Comparison of ENCODE assay signal across 8 cellular contexts in the genomic region with DNA sequence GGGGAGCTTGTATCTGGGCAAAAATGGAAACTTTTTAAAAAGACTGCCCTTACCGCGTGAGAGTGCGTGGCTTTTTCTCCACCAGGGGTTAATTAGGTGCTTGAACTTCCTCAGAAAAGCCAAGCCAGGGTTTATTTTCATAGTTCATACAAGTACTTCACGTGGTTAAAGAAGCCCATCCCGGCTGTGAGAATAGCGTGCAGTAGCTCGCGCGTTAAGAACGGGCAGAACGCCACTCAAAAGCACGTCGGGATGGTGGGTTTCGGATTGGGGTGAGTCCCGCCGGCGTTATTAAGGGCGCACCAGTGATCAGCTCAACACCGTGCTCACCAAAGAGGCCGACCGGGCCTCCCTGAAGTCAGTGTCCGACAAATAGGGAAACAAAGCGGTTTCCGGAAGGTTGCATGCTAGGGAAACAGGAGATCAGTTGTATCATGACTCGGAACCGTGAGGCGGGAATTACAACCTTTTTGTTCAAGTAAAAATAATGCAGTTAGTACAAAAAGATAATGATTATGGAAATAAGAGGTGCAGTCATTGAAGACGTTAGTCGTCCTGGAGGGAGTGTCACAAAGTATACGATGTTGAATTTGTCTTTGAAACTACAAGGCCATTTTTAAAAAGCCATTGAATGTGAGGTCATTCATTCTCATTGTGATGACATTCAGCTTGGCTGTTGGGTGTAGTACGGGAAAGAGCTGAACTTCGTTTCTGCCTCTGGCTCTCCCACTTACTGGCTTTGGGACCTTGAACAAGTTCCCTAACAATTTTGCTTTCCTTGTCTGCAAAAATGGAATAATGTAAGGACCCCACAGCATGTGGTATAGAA. TPM values are rescaled to one million over a fixed set of nuclear protein-coding genes. Genes with fewer than 3 reads are reported as not detected.
A peak's percentile ranks its signal among the peaks of the same experiment; 100 is the strongest.
DNase-seq lines count a peak whose midpoint lies in the region; ATAC-seq lines count a peak whose summit lies in the region.

No MANE protein-coding gene starts in this region.

- H3K9me3 ChIP-seq in CD8-positive, alpha-beta memory T cell (ENCODE audit: low read length) = no peaks in the 10 kb centered on the region
- no peaks in the 10 kb centered on the region for H3K9me3 ChIP-seq in iPS DF 6.9 (ENCODE audit: control insufficient read depth, insufficient read depth, low read length)

- WGBS in iPS DF 6.9 (ENCODE audit: insufficient coverage, insufficient read length) = no CpG with 5 or more reads among the region's 32 CpGs

- H3K27ac ChIP-seq in CD8-positive, alpha-beta memory T cell (ENCODE audit: low read depth, low read length) = peak overlapping the region; percentile 82
- H3K27ac ChIP-seq in angular gyrus (ENCODE audit: low read depth, low read length) (peak overlapping the region; percentile 89), iPS DF 6.9 (ENCODE audit: low read length) (no peak overlapping the region), skin epidermis (peak overlapping the region; percentile 52 to 95 (median 89))

- peaks cover 8% of the 10 kb centered on the region for H3K4me1 ChIP-seq in CD8-positive, alpha-beta memory T cell (ENCODE audit: insufficient read depth, low read length)
- peaks cover 2% of the 10 kb centered on the region; the same call in 1 of the 2 replicates for H3K4me1 ChIP-seq in iPS DF 6.9 (ENCODE audit: control insufficient read depth, insufficient read depth, low read length)

- POLR2A ChIA-PET in CD8-positive, alpha-beta memory T cell (lab: Charles Lee) = interaction anchor here (0.8 to 2.4 kb wide), 4 partner anchors 41 to 310 kb away, joined by 3 to 20 read pairs (median 5); a partner anchor contains a TSS

- peak; percentile 14 for ATAC-seq in GM19372 (IDR thresholded peaks at IDR 0.05; ENCODE audit: low read depth, unreplicated experiment)
- ATAC-seq in HG03432 (IDR thresholded peaks at IDR 0.05; ENCODE audit: unreplicated experiment) = peak; percentile 16

- peak overlapping the region; percentile 77 for H3K4me3 ChIP-seq in CD8-positive, alpha-beta memory T cell (ENCODE audit: low read length)
- peak overlapping the region; percentile 90; the same call in 1 of the 2 replicates for H3K4me3 ChIP-seq in iPS DF 6.9 (ENCODE audit: low read length)
- H3K4me3 ChIP-seq in skin epidermis = peak overlapping the region; percentile 54 to 81 (median 65)

- H3K9me3 Mint-ChIP-seq in CD8-positive, alpha-beta memory T cell = peaks cover 0 to 6% (median 0%) of the 10 kb centered on the region in 5 donors

- H3K27me3 ChIP-seq in CD8-positive, alpha-beta memory T cell (ENCODE audit: insufficient read depth, low read length, poor library complexity, severe bottlenecking) = no peaks in the 10 kb centered on the region
- H3K27me3 ChIP-seq in iPS DF 6.9 (ENCODE audit: control insufficient read depth, insufficient read depth, low read length) = no peaks in the 10 kb centered on the region

- H3K27me3 Mint-ChIP-seq in CD8-positive, alpha-beta memory T cell = no peaks in the 10 kb centered on the region

- H3K4me1 Mint-ChIP-seq in CD8-positive, alpha-beta memory T cell = peaks cover 15 to 21% (median 19%) of the 10 kb centered on the region in 3 donors

- peak in 2 of 5 donors; percentile 7 to 21 for DNase-seq in CD8-positive, alpha-beta memory T cell
- DNase-seq in OCI-M1 (lab: John Stamatoyannopoulos, UW) (peak; percentile 88), iPS DF 6.9 (ENCODE audit: low read depth, low spot score) (no peak), kidney tubule cell (ENCODE audit: low spot score) (no peak)

- peak overlapping the region; percentile 88 to 98 (median 94) for H3K4me3 Mint-ChIP-seq in CD8-positive, alpha-beta memory T cell

- peak overlapping the region; percentile 77 to 93 (median 90) for H3K27ac Mint-ChIP-seq in CD8-positive, alpha-beta memory T cell

- H3K36me3 ChIP-seq in CD8-positive, alpha-beta memory T cell (ENCODE audit: insufficient read depth, low read length) = no peaks in the 10 kb centered on the region
- no peaks in the 10 kb centered on the region for H3K36me3 ChIP-seq in iPS DF 6.9 (ENCODE audit: control insufficient read depth, insufficient read depth, low read length)

- peaks cover 0 to 12% (median 0%) of the 10 kb centered on the region in 3 donors for H3K36me3 Mint-ChIP-seq in CD8-positive, alpha-beta memory T cell

- CTCF ChIA-PET in CD8-positive, alpha-beta memory T cell (lab: Charles Lee) = interaction anchor here (0.6 to 2.5 kb wide), 6 partner anchors 8 to 228 kb away, joined by 3 to 11 read pairs (median 4); no protein-coding TSS in a partner anchor

RNA-seq across cellular contexts. Expression of a gene that starts 0.9 kb away (rescaled TPM):
- total RNA-seq in CD8-positive, alpha-beta memory T cell = 10 to 100 TPM; 13.9 to 15.0 TPM
- polyA plus RNA-seq in CD8-positive, alpha-beta memory T cell = 8.8 TPM

RNA-seq across cellular contexts. Expression of a gene that starts 41.6 kb away (rescaled TPM):
- total RNA-seq in CD8-positive, alpha-beta memory T cell = 10 to 100 TPM; 23.6 to 26.0 TPM
- polyA plus RNA-seq in CD8-positive, alpha-beta memory T cell = 8.2 TPM
